ENCODE assay signal across 1 cellular context in genomic region chr1:222643937-222644648, GRCh38.
TF ChIP-seq lines count a peak whose summit lies in the region.

No MANE protein-coding gene starts in this region.

TF ChIP-seq in K562, 482 proteins besides CTCF, POLR2A, EP300 and RAD21 (continued from another document and continues in another):
- TF ChIP-seq ZBTB12 (CRISPR knock-in tag; IDR thresholded peaks at IDR 0.05) (peak; percentile 98), MCM5 (IDR thresholded peaks at IDR 0.05; ENCODE audit: low read depth) (no peak), SIX5 (IDR thresholded peaks at IDR 0.05; ENCODE audit: borderline replicate concordance in 1 of 2, insufficient read depth in 1 of 2, low read depth in 1 of 2, low read length in 2 of 2) (peak; percentile 46 to 55; a peak in 3 of 4 replicates), ZSCAN29 (IDR thresholded peaks at IDR 0.05) (no peak), BDP1 (IDR thresholded peaks at IDR 0.05; ENCODE audit: insufficient read depth, insufficient read length) (no peak), ID3 (CRISPR knock-in tag; IDR thresholded peaks at IDR 0.05) (no peak), ID3 (tag; IDR thresholded peaks at IDR 0.05) (0 out of 2 replicates have a peak, but pooled peaks have one; percentile 62), CREM (IDR thresholded peaks at IDR 0.05; ENCODE audit: low read depth) (peak; percentile 99), GTF2B (IDR thresholded peaks at IDR 0.05; ENCODE audit: extremely low read depth, insufficient read length) (peak; percentile 42), KLF13 (tag; IDR thresholded peaks at IDR 0.05; ENCODE audit: borderline replicate concordance, low read depth) (no peak; the same call in 1 of the 2 replicates), E4F1 (CRISPR knock-in tag; IDR thresholded peaks at IDR 0.05; ENCODE audit: borderline replicate concordance) (no peak), TEAD1 (CRISPR knock-in tag; IDR thresholded peaks at IDR 0.05) (no peak; a peak in 1 of 4 replicates), RBM14 (IDR thresholded peaks at IDR 0.05; ENCODE audit: borderline replicate concordance, insufficient read depth, low read depth, low read length) (no peak), TSHZ1 (CRISPR knock-in tag; IDR thresholded peaks at IDR 0.05) (no peak), ZNF444 (CRISPR knock-in tag; IDR thresholded peaks at IDR 0.05) (no peak), ZNF668 (CRISPR knock-in tag; IDR thresholded peaks at IDR 0.05) (no peak), TRIM24 (IDR thresholded peaks at IDR 0.05) (no peak), EGR1 (conservative IDR thresholded peaks at IDR 0.05) (peak; percentile 81), ARID3A (IDR thresholded peaks at IDR 0.05; ENCODE audit: borderline replicate concordance, low read depth, low read length) (peak; percentile 94; the same call in 1 of the 2 replicates), SRSF9 (IDR thresholded peaks at IDR 0.05; ENCODE audit: borderline replicate concordance, low read depth, low read length) (no peak), HDAC3 (IDR thresholded peaks at IDR 0.05; ENCODE audit: borderline replicate concordance, partially characterized antibody) (no peak), MITF (IDR thresholded peaks at IDR 0.05) (0 out of 2 replicates have a peak, but pooled peaks have one; percentile 29), ZNF77 (CRISPR knock-in tag; IDR thresholded peaks at IDR 0.05) (no peak), WHSC1 (IDR thresholded peaks at IDR 0.05; ENCODE audit: low read length) (no peak), TAF15 (IDR thresholded peaks at IDR 0.05; ENCODE audit: low read depth, low read length) (no peak), TFE3 (CRISPR knock-in tag; IDR thresholded peaks at IDR 0.05) (no peak), NR1H2 (CRISPR knock-in tag; IDR thresholded peaks at IDR 0.05) (no peak), FOXM1 (IDR thresholded peaks at IDR 0.05; ENCODE audit: low read depth) (peak; percentile 70), FOXM1 (CRISPR knock-in tag; IDR thresholded peaks at IDR 0.05; ENCODE audit: low read depth) (no peak), PML (IDR thresholded peaks at IDR 0.05; ENCODE audit: low read length) (peak; percentile 90), TEAD2 (tag; IDR thresholded peaks at IDR 0.05) (no peak), PYGO2 (tag; IDR thresholded peaks at IDR 0.05) (no peak), CREB1 (IDR thresholded peaks at IDR 0.05) (peak; percentile 99), CREB1 (CRISPR knock-in tag; IDR thresholded peaks at IDR 0.05) (peak; percentile 99), ZNF785 (CRISPR knock-in tag; IDR thresholded peaks at IDR 0.05) (no peak), TCF7 (IDR thresholded peaks at IDR 0.05; ENCODE audit: borderline replicate concordance) (peak; percentile 85), POLR3A (IDR thresholded peaks at IDR 0.05; ENCODE audit: borderline replicate concordance, extremely low read depth, insufficient read depth, insufficient read length) (no peak), E2F1 (CRISPR knock-in tag; IDR thresholded peaks at IDR 0.05) (peak; percentile 60; the same call in 1 of the 2 replicates), MBD2 (IDR thresholded peaks at IDR 0.05; ENCODE audit: borderline replicate concordance, low read depth) (peak; percentile 96), ZNF324 (CRISPR knock-in tag; IDR thresholded peaks at IDR 0.05) (no peak), ATF1 (CRISPR knock-in tag; IDR thresholded peaks at IDR 0.05) (peak; percentile 95), ATF1 (tag; IDR thresholded peaks at IDR 0.05) (peak; percentile 99), MAFK (IDR thresholded peaks at IDR 0.05; ENCODE audit: low read length) (peak; percentile 43; the same call in 1 of the 2 replicates), ZNF507 (tag; conservative IDR thresholded peaks at IDR 0.05) (no peak), ZNF41 (CRISPR knock-in tag; conservative IDR thresholded peaks at IDR 0.05) (no peak), ZC3H8 (IDR thresholded peaks at IDR 0.05) (no peak), MBD1 (CRISPR knock-in tag; IDR thresholded peaks at IDR 0.05) (no peak), ZNF584 (CRISPR knock-in tag; IDR thresholded peaks at IDR 0.05; ENCODE audit: low read depth) (no peak), TGIF2 (CRISPR knock-in tag; IDR thresholded peaks at IDR 0.05) (no peak)
